In genomic region chr1:100051893-100052292, GRCh38 we compare ENCODE assay signal across 23 cellular contexts.
A peak's percentile ranks its signal among the peaks of the same experiment; 100 is the strongest.
DNase-seq lines count a peak whose midpoint lies in the region; ATAC-seq and TF ChIP-seq lines count a peak whose summit lies in the region.
"Had no signal": no experiment of that assay in that cellular context is flagged by ENCODE, and none has a peak within 500 bp of the region (broad histone marks: within the 10 kb centered on the region; RNA-seq: fewer than 3 reads in every experiment).

No MANE protein-coding gene starts in this region.

- BruUV-seq in MCF 10A (replicated peaks; lab: Mats Ljungman, UMichigan) = no TSS peak

- ATAC-seq in esophagus mucosa (peak; percentile 70), SK-N-SH treated with all-trans-retinoic acid at 6 μM for 48 hours (no peak), GM18867 (IDR thresholded peaks at IDR 0.05; ENCODE audit: unreplicated experiment) (no peak), Right ventricle myocardium inferior (no peak)
- ATAC-seq: GM12878 had no signal

- peaks cover 24% of the 10 kb centered on the region for H3K4me1 Mint-ChIP-seq in MCF 10A (ENCODE audit: insufficient read depth, unreplicated experiment)

- TF ChIP-seq POLR2A in breast epithelium (IDR thresholded peaks at IDR 0.05) = no peak

- TF ChIP-seq CTCF in MCF 10A (IDR thresholded peaks at IDR 0.05; ENCODE audit: unreplicated experiment) (no peak), breast epithelium (IDR thresholded peaks at IDR 0.05) (no peak)

- H3K4me3 Mint-ChIP-seq in MCF 10A (ENCODE audit: unreplicated experiment) = no peak overlapping the region
- H3K4me3 Mint-ChIP-seq: CD4-positive, alpha-beta T cell had no signal

- no peaks in the 10 kb centered on the region for H3K9me3 Mint-ChIP-seq in MCF 10A (ENCODE audit: unreplicated experiment)
- H3K9me3 Mint-ChIP-seq: CD4-positive, alpha-beta T cell had no signal

- CTCF ChIA-PET in MCF 10A (lab: Yijun Ruan, JAX) = interaction anchor here (0.6 to 0.8 kb wide), 2 partner anchors 42 to 214 kb away, joined by 3 to 5 read pairs; partner anchors contain the start of gene RTCA

- H3K4me3 ChIP-seq in breast epithelium (no peak overlapping the region), SK-N-MC (no peak overlapping the region)
- H3K4me3 ChIP-seq: GM12878, GM23248, HAP-1, Peyer's patch had no signal

- H3K9ac ChIP-seq in SK-N-MC (ENCODE audit: insufficient read length) = no peak overlapping the region
- H3K9ac ChIP-seq: GM23248 had no signal

- peaks cover 22% of the 10 kb centered on the region for H3K36me3 Mint-ChIP-seq in MCF 10A (ENCODE audit: insufficient read depth, unreplicated experiment)

- peak; percentile 49 for DNase-seq in MCF 10A (ENCODE audit: unreplicated experiment)
- no peak for DNase-seq in breast epithelium (ENCODE audit: low spot score in 2 of 2)
- no peak for DNase-seq in SK-N-MC (ENCODE audit: low read depth, low spot score)
- no peak for DNase-seq in Right ventricle myocardium inferior (ENCODE audit: missing footprints)
- DNase-seq: CD4-positive, alpha-beta T cell; COR-L47; DMS79; GM23248; KG1; NCI-H1092 treated with DMSO at 0.1 percent for 48 hours; NCI-H146; NCI-H2029; NCI-H2227 treated with DMSO at 0.1 percent for 48 hours; NCI-H510A; NCI-H748 treated with DMSO at 0.1 percent for 48 hours; NK-92 treated with Interleukin-12 subunit alpha and Interleukin-12 subunit beta, amount 100 ng/mL, for 24 hours; Peyer's patch; SHP77 had no signal

- no peak overlapping the region for H3K27ac ChIP-seq in breast epithelium
- 0 out of 2 replicates have a peak overlapping the region, but pooled peaks have one; percentile 43 for H3K27ac ChIP-seq in SK-N-MC
- H3K27ac ChIP-seq: GM23248, Peyer's patch had no signal

- H3K36me3 ChIP-seq in breast epithelium (no peaks in the 10 kb centered on the region), SK-N-MC (ENCODE audit: insufficient read depth, low read length) (peaks cover 23% of the 10 kb centered on the region)

- intact Hi-C loops in MCF 10A (cut with micrococcal nuclease) = no loop called here
- intact Hi-C loops in breast epithelium (cut with DNase I; ENCODE audit: low total_unique reads) = no loop called here
- intact Hi-C loops in Right ventricle myocardium inferior (cut with DNase I) = no loop called here

- H3K27me3 ChIP-seq in breast epithelium = no peaks in the 10 kb centered on the region
- H3K27me3 ChIP-seq: Peyer's patch had no signal

- peak overlapping the region; percentile 37 for H3K27ac Mint-ChIP-seq in MCF 10A (ENCODE audit: low read depth, unreplicated experiment)
- H3K27ac Mint-ChIP-seq: CD4-positive, alpha-beta T cell had no signal

- no peaks in the 10 kb centered on the region for H3K27me3 Mint-ChIP-seq in MCF 10A (ENCODE audit: insufficient read depth, unreplicated experiment)
- H3K27me3 Mint-ChIP-seq: CD4-positive, alpha-beta T cell had no signal

- H3K4me1 ChIP-seq in breast epithelium = no peaks in the 10 kb centered on the region
- H3K4me1 ChIP-seq: Peyer's patch had no signal

- POLR2A ChIA-PET in MCF 10A (lab: Yijun Ruan, JAX) = interaction anchor here (0.6 to 3.1 kb wide), 10 partner anchors 9 to 843 kb away, joined by 3 to 40 read pairs (median 6); partner anchors contain the start of genes EXTL2, FRRS1, SLC30A7 and SLC35A3

- H3K9me3 ChIP-seq in breast epithelium (no peaks in the 10 kb centered on the region), SK-N-MC (ENCODE audit: low read depth, low read length) (no peaks in the 10 kb centered on the region; the same call in 1 of the 2 replicates)
- H3K9me3 ChIP-seq: HAP-1, Peyer's patch had no signal

TF ChIP-seq in SK-N-SH treated with all-trans-retinoic acid at 6 μM for 48 hours, 23 proteins besides CTCF, POLR2A, EP300 and RAD21:
- TF ChIP-seq CSDC2 (CRISPR knock-in tag; IDR thresholded peaks at IDR 0.05) = no peak
- TF ChIP-seq ESRRG (CRISPR knock-in tag; IDR thresholded peaks at IDR 0.05) = no peak
- no peak for TF ChIP-seq TOX (CRISPR knock-in tag; IDR thresholded peaks at IDR 0.05; ENCODE audit: borderline replicate concordance)
- TF ChIP-seq TCF4 (CRISPR knock-in tag; IDR thresholded peaks at IDR 0.05; ENCODE audit: borderline replicate concordance) = no peak
- no peak for TF ChIP-seq GLIS3 (CRISPR knock-in tag; IDR thresholded peaks at IDR 0.05)
- TF ChIP-seq ISL1 (CRISPR knock-in tag; IDR thresholded peaks at IDR 0.05) = no peak
- no peak for TF ChIP-seq ZNF565 (CRISPR knock-in tag; conservative IDR thresholded peaks at IDR 0.05; ENCODE audit: low read depth)
- TF ChIP-seq SNAI2 (CRISPR knock-in tag; IDR thresholded peaks at IDR 0.05) = no peak
- TF ChIP-seq ZNF8 (CRISPR knock-in tag; IDR thresholded peaks at IDR 0.05) = no peak
- TF ChIP-seq ZFP30 (CRISPR knock-in tag; IDR thresholded peaks at IDR 0.05) = no peak
- no peak for TF ChIP-seq ZNF70 (CRISPR knock-in tag; IDR thresholded peaks at IDR 0.05)
- TF ChIP-seq POU6F1 (CRISPR knock-in tag; IDR thresholded peaks at IDR 0.05; ENCODE audit: borderline replicate concordance, low read depth) = no peak
- no peak for TF ChIP-seq BACH2 (CRISPR knock-in tag; IDR thresholded peaks at IDR 0.05; ENCODE audit: borderline replicate concordance)
- TF ChIP-seq RARB (CRISPR knock-in tag; IDR thresholded peaks at IDR 0.05) = no peak
- TF ChIP-seq OSR1 (CRISPR knock-in tag; IDR thresholded peaks at IDR 0.05) = no peak
- no peak for TF ChIP-seq CREB5 (CRISPR knock-in tag; IDR thresholded peaks at IDR 0.05; ENCODE audit: low read depth)
- no peak for TF ChIP-seq ARNTL (CRISPR knock-in tag; IDR thresholded peaks at IDR 0.05; ENCODE audit: borderline replicate concordance, low read depth)
- TF ChIP-seq ZFP3 (CRISPR knock-in tag; IDR thresholded peaks at IDR 0.05) = no peak
- no peak for TF ChIP-seq PATZ1 (CRISPR knock-in tag; IDR thresholded peaks at IDR 0.05; ENCODE audit: borderline replicate concordance)
- TF ChIP-seq PPARA (CRISPR knock-in tag; IDR thresholded peaks at IDR 0.05; ENCODE audit: borderline replicate concordance) = no peak
